In the genomic region with DNA sequence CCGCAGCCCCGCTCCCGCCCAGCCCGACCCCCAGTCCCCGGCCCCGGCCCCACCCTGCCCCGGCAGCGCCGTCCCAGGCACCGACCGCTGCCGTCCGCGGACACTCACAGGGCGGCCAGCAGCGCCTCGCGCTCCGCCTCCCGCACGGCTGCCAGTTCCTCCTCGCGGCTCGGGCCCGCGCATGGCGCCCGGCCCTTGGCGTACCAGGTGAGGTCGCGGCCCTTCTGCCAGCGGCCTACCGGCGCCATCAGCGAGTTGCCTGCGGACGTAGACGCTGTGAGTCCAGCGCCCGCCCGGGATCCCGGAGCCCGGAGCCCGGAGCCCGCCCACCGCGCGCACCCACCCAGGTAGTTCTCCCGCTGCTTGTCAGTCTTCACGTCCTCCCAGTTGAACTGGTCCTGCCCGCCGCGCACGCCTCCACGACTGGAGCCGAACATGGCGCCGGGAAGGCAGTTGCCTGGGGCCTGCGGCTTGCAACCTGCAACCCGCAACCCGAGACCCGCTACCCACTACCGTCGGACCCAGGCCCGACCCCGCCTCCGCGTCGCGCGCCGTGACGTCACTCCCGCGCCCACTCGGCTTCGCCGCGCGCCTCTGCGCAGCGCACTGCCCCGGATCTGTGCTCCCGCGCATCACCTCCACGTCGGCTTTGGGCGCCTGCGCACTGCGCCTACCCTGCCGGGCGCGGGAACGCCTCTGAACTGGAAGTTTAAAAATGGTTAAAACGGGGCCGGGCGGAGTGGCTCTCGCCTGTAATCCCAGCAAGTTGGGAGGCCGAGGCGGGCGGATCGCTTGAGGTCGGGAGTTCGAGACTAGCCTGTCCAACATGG, we compare ENCODE assay signal across 8 cellular contexts. TPM values are rescaled to one million over a fixed set of nuclear protein-coding genes. Genes with fewer than 3 reads are reported as not detected.
A peak's percentile ranks its signal among the peaks of the same experiment; 100 is the strongest.
DNase-seq lines count a peak whose midpoint lies in the region; ATAC-seq and TF ChIP-seq lines count a peak whose summit lies in the region.

A gene (minus strand): TSS at position 535 of the 830 bp plus-strand sequence. CDS start 98 bp downstream, at position 437.

- H3K9me3 Mint-ChIP-seq in natural killer cell treated with Interleukin-12 subunit alpha and Interleukin-12 subunit beta and Interleukin-15 and Interleukin-18, amount 100 ng/mL, for 72 hours: no peaks in the 10 kb centered on the region

- ATAC-seq in natural killer cell treated with Interleukin-12 subunit alpha and Interleukin-12 subunit beta and Interleukin-15 and Interleukin-18, amount 100 ng/mL, for 72 hours: peak; percentile 90 to 92
- peak; percentile 83 for ATAC-seq in stimulated activated naive CD8-positive, alpha-beta T cell treated with anti-CD3 and anti-CD28 coated beads, Interleukin-15, Interleukin-2, amounts not matched to agents 100 U/mL and 50 U/mL, for 24 hours

- peaks cover 8% of the 10 kb centered on the region for H3K36me3 ChIP-seq in ES-I3 (ENCODE audit: insufficient read depth, low read length)
- peaks cover 50% of the 10 kb centered on the region for H3K36me3 ChIP-seq in HAP-1 (replicated peaks)
- H3K36me3 ChIP-seq in MG63: peaks cover 53% of the 10 kb centered on the region

- peak within 1 kb of the TSS; percentile 91 for H3K4me3 Mint-ChIP-seq in natural killer cell treated with Interleukin-12 subunit alpha and Interleukin-12 subunit beta and Interleukin-15 and Interleukin-18, amount 100 ng/mL, for 72 hours

- in situ Hi-C loops in HAP-1 (cut with MboI; ENCODE audit: low sequenced_read_pairs): no loop called here

- H3K4me3 ChIP-seq in HAP-1 (peak within 1 kb of the TSS; percentile 97), MG63 (peak within 1 kb of the TSS; percentile 78), fibroblast of pulmonary artery (replicated peaks; ENCODE audit: low read depth, low read length) (peak within 1 kb of the TSS; percentile 87)

- no peaks in the 10 kb centered on the region for H3K36me3 Mint-ChIP-seq in natural killer cell treated with Interleukin-12 subunit alpha and Interleukin-12 subunit beta and Interleukin-15 and Interleukin-18, amount 100 ng/mL, for 72 hours

- H3K9ac ChIP-seq in ES-I3 (ENCODE audit: low read depth, low read length): peak within 1 kb of the TSS; percentile 84

- no peaks in the 10 kb centered on the region for H3K9me3 ChIP-seq in ES-I3 (ENCODE audit: control insufficient read depth, insufficient read depth, low read length)
- H3K9me3 ChIP-seq in HAP-1: no peaks in the 10 kb centered on the region
- H3K9me3 ChIP-seq in MG63: no peaks in the 10 kb centered on the region

- H3K27me3 ChIP-seq in HAP-1 (ENCODE audit: low read depth): no peaks in the 10 kb centered on the region
- no peaks in the 10 kb centered on the region for H3K27me3 ChIP-seq in MG63

- H3K4me1 ChIP-seq in ES-I3 (ENCODE audit: insufficient read depth, low read length): no peaks in the 10 kb centered on the region
- peaks cover 5% of the 10 kb centered on the region for H3K4me1 ChIP-seq in HAP-1

- peak within 1 kb of the TSS; percentile 75 to 87 for H3K27ac Mint-ChIP-seq in natural killer cell treated with Interleukin-12 subunit alpha and Interleukin-12 subunit beta and Interleukin-15 and Interleukin-18, amount 100 ng/mL, for 72 hours

- H3K27me3 Mint-ChIP-seq in natural killer cell treated with Interleukin-12 subunit alpha and Interleukin-12 subunit beta and Interleukin-15 and Interleukin-18, amount 100 ng/mL, for 72 hours: no peaks in the 10 kb centered on the region

- peaks cover 20 to 24% of the 10 kb centered on the region in 2 donors for H3K4me1 Mint-ChIP-seq in natural killer cell treated with Interleukin-12 subunit alpha and Interleukin-12 subunit beta and Interleukin-15 and Interleukin-18, amount 100 ng/mL, for 72 hours (ENCODE audit: low read depth in 2 of 2)

- TF ChIP-seq CTCF in fibroblast of pulmonary artery (IDR thresholded peaks at IDR 0.05; ENCODE audit: low read length, missing control alignments): no peak

- DNase-seq in HAP-1 (ENCODE audit: low spot score in 2 of 2): peak; percentile 92 to 96
- DNase-seq in MG63: peak; percentile 95
- DNase-seq in SHP77 (lab: John Stamatoyannopoulos, UW): peak; percentile 85 to 94
- DNase-seq in activated T-helper 9 cell treated with anti-CD3 and anti-CD28 coated beads, Interleukin-2, amount 50 U/mL, for 16 hours (ENCODE audit: low read depth): peak; percentile 91
- DNase-seq in fibroblast of pulmonary artery (ENCODE audit: low read depth): peak; percentile 91
- DNase-seq in natural killer cell treated with Interleukin-12 subunit alpha and Interleukin-12 subunit beta and Interleukin-15 and Interleukin-18, amount 100 ng/mL, for 72 hours (ENCODE audit: low spot score): peak; percentile 96
- DNase-seq in stimulated activated naive CD8-positive, alpha-beta T cell treated with anti-CD3 and anti-CD28 coated beads, Interleukin-15, Interleukin-2, amounts not matched to agents 100 U/mL and 50 U/mL, for 24 hours: peak; percentile 97

RNA-seq across cellular contexts. Expression of the gene that starts here (rescaled TPM):
- 38.6 and 39.0 TPM in 2 replicates for total RNA-seq in MG63 (2014; rRNA removed; shearing (Covaris generic); ENCODE audit: low replicate concordance)
- 10 to 100 TPM; 16.4 to 26.7 TPM for total RNA-seq in natural killer cell treated with Interleukin-12 subunit alpha and Interleukin-12 subunit beta and Interleukin-15 and Interleukin-18, amount 100 ng/mL, for 72 hours

Comparison
In these comparisons a context has a peak if more than half of its experiments do, and no peak if none do; other contexts are left out.
1. Peak in every context shown above with its lines: DNase-seq, ATAC-seq and H3K4me3 ChIP-seq.